8 cellular contexts compared by ENCODE assay signal in the genomic region with DNA sequence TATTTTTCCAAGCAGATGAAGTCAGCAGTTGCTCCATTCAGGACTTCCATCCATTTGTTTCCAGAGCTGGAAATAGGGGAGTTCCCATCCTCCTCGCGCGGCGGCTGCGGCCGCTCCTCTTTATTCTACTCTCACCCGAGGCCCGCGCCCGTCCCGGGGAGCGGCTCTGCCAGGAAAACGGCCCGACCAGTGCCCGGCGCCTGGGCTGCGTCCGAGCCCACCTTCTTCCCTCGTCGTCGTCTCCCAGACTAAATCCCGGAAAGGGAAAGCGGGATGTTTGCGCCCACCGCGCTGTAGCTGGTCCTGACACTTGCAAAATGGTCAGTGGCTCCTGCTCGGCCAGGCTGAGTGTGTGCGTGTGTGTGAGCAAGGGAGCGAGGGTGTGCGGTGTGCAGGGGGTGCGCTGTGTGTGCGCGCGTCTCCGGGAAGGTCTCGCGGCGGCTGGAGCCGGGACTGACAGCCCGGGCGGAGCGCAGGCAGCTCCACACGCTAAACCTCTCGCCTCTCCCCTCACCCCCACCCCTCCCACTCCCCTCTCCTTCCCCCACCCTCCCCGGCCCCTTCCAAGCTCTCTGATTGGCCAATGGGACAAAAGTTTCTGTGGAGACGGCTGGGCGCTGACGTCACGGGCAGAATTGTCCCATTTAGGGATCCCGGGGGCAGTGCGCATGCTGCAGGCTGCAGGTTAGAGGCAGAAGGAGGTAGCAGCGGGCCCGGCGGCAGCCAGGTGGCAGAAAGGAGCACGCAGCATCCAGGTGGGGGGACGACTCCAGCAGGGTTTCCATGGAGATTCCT. TPM values are rescaled to one million over a fixed set of nuclear protein-coding genes. Genes with fewer than 3 reads are reported as not detected.
A peak's percentile ranks its signal among the peaks of the same experiment; 100 is the strongest.
DNase-seq lines count a peak whose midpoint lies in the region; ATAC-seq and TF ChIP-seq lines count a peak whose summit lies in the region.

TSS of gene NOL4 (minus strand) at position 491 of the 795 bp plus-strand sequence. CDS start 1,660 bp downstream, outside the sequence.

- ATAC-seq in lung (ENCODE audit: insufficient read depth, low FRiP score) = no peak
- no peak for ATAC-seq in GM21526 (IDR thresholded peaks at IDR 0.05; ENCODE audit: low FRiP score, unreplicated experiment)

- no peak for TF ChIP-seq CTCF in lung (IDR thresholded peaks at IDR 0.05; ENCODE audit: control extremely low read depth, extremely low read depth)

- H3K27me3 ChIP-seq in lung (ENCODE audit: control insufficient read depth, insufficient read depth) = peaks cover 7% of the 10 kb centered on the region

- H3K4me3 ChIP-seq in lung = peak within 1 kb of the TSS; percentile 10
- H3K4me3 ChIP-seq in urinary bladder (ENCODE audit: low read depth, low read length) = peak within 1 kb of the TSS; percentile 30

- no peaks in the 10 kb centered on the region for H3K36me3 ChIP-seq in lung (ENCODE audit: control insufficient read depth in 2 of 2, insufficient read depth in 2 of 2, low read length in 2 of 2)
- H3K36me3 ChIP-seq in urinary bladder (ENCODE audit: insufficient read depth) = no peaks in the 10 kb centered on the region

- 1% methylated on average over 52 to 56 of the region's 56 CpGs for WGBS in lung, 2 donors
- WGBS in urinary bladder = under 1% methylated on average over 56 of the region's 56 CpGs

- TF ChIP-seq POLR2A in GM19193 (IDR thresholded peaks at IDR 0.05; ENCODE audit: extremely low read depth, insufficient read depth, insufficient read length) = peak; percentile 38

- H3K4me1 ChIP-seq in lung (ENCODE audit: control insufficient read depth in 2 of 2, insufficient read depth in 2 of 2, low read length in 2 of 2) (peaks cover 6 to 12% of the 10 kb centered on the region in 2 donors), urinary bladder (ENCODE audit: insufficient read depth) (no peaks in the 10 kb centered on the region)

- H3K27ac ChIP-seq in lung (ENCODE audit: low read depth in 1 of 2, low read length in 1 of 2) (no peak within 1 kb of the TSS), urinary bladder (ENCODE audit: low read depth) (no peak within 1 kb of the TSS)

- DNase-seq in NCI-H446 treated with DMSO at 0.1 percent for 48 hours (lab: John Stamatoyannopoulos, UW) = peak; percentile 73
- peak; percentile 96 for DNase-seq in ecto neural progenitor cell (ENCODE audit: low spot score)
- DNase-seq in lung (ENCODE audit: low spot score) = peak; percentile 48
- DNase-seq in stimulated activated naive CD4-positive, alpha-beta T cell (lab: John Stamatoyannopoulos, UW) = no peak
- no peak for DNase-seq in stimulated activated CD8-positive, alpha-beta memory T cell treated with anti-CD3 and anti-CD28 coated beads, Interleukin-4, amount 100 ng/mL, for 48 hours

- peaks cover 0 to 9% of the 10 kb centered on the region in 2 donors for H3K9me3 ChIP-seq in lung (ENCODE audit: control insufficient read depth in 2 of 2, insufficient read depth in 1 of 2, low read length in 1 of 2)

RNA-seq across cellular contexts. Expression of gene NOL4, which starts in this region (rescaled TPM):
- 1 to 10 TPM in 1 of 2 donors, under 1 TPM in 1; 0.67 to 3.1 TPM for total RNA-seq in lung
- polyA plus RNA-seq in lung = under 1 TPM; 0.02 to 0.06 TPM
- 1.3 TPM for total RNA-seq in urinary bladder
- 1.3 TPM for polyA plus RNA-seq in urinary bladder

Comparison
In these comparisons a context has a peak if more than half of its experiments do, and no peak if none do; other contexts are left out.
1. DNase-seq: peak in NCI-H446 treated with DMSO at 0.1 percent for 48 hours (single experiment), ecto neural progenitor cell (single experiment) and lung (single experiment); none in stimulated activated naive CD4-positive, alpha-beta T cell (0 of 6) and stimulated activated CD8-positive, alpha-beta memory T cell treated with anti-CD3 and anti-CD28 coated beads, Interleukin-4, amount 100 ng/mL, for 48 hours (single experiment).